ENCODE assay signal across 8 cellular contexts in genomic region chr2:95402370-95403203, GRCh38. TPM values are rescaled to one million over a fixed set of nuclear protein-coding genes. Genes with fewer than 3 reads are reported as not detected.
DNase-seq lines count a peak whose midpoint lies in the region; ATAC-seq and TF ChIP-seq lines count a peak whose summit lies in the region.

A gene with protein sequence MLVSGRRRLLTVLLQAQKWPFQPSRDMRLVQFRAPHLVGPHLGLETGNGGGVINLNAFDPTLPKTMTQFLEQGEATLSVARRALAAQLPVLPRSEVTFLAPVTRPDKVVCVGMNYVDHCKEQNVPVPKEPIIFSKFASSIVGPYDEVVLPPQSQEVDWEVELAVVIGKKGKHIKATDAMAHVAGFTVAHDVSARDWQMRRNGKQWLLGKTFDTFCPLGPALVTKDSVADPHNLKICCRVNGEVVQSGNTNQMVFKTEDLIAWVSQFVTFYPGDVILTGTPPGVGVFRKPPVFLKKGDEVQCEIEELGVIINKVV (plus strand): TSS chr2:95402708. CDS start chr2:95405559, 2,851 bp downstream.

- H3K4me3 ChIP-seq in testis = peak within 1 kb of the TSS; percentile 84 to 86

- TF ChIP-seq POLR2A in GM10847 (IDR thresholded peaks at IDR 0.05; ENCODE audit: extremely low read depth, insufficient read length) = peak; percentile 74
- TF ChIP-seq POLR2A in testis (IDR thresholded peaks at IDR 0.05) = no peak

- no peaks in the 10 kb centered on the region for H3K9me3 Mint-ChIP-seq in activated naive CD4-positive, alpha-beta T cell treated with anti-CD3 and anti-CD28 coated beads, Interleukin-2, amount 50 U/mL, for 72 hours

- ATAC-seq in HG02642 (IDR thresholded peaks at IDR 0.05; ENCODE audit: poor library complexity, unreplicated experiment) = peak; percentile 94
- ATAC-seq in activated naive CD4-positive, alpha-beta T cell treated with anti-CD3 and anti-CD28 coated beads, Interleukin-2, amount 50 U/mL, for 72 hours = peak; percentile 97
- peak; percentile 98 for ATAC-seq in omental fat pad (ENCODE audit: low FRiP score)

- H3K27ac ChIP-seq in testis = peak within 1 kb of the TSS; percentile 80 to 89

- TF ChIP-seq CTCF in omental fat pad (IDR thresholded peaks at IDR 0.05) (no peak), testis (IDR thresholded peaks at IDR 0.05) (no peak)

- intact Hi-C loops in testis (cut with DNase I; ENCODE audit: low total_unique reads) = loop anchor here (5.0 kb wide), 1 partner anchor 60 kb away; no protein-coding TSS in a partner anchor

- H3K36me3 ChIP-seq in testis (ENCODE audit: low read depth, missing control alignments) = no peaks in the 10 kb centered on the region

- WGBS in testis, 2 donors = 0% methylated on average over 23 to 39 of the region's 64 CpGs

- DNase-seq in NCI-H1105 (lab: John Stamatoyannopoulos, UW) (peak; percentile 86), SKM-1 (lab: John Stamatoyannopoulos, UW; ENCODE audit: unreplicated experiment) (peak; percentile 71), glomerular endothelial cell (ENCODE audit: extremely low read depth, low read depth, low spot score) (peak; percentile 41), omental fat pad (ENCODE audit: low spot score) (peak; percentile 95), testis (peak; percentile 98)
- DNase-seq in activated naive CD4-positive, alpha-beta T cell treated with anti-CD3 and anti-CD28 coated beads, Interleukin-2, amount 50 U/mL, for 72 hours (ENCODE audit: low spot score in 2 of 2) = peak; percentile 93 to 97

- no peaks in the 10 kb centered on the region for H3K27me3 ChIP-seq in testis

- peaks cover 16% of the 10 kb centered on the region for H3K4me1 ChIP-seq in testis

- peak within 1 kb of the TSS; percentile 96 for H3K27ac Mint-ChIP-seq in activated naive CD4-positive, alpha-beta T cell treated with anti-CD3 and anti-CD28 coated beads, Interleukin-2, amount 50 U/mL, for 72 hours

- H3K9me3 ChIP-seq in testis = no peaks in the 10 kb centered on the region

- peaks cover 0 to 17% of the 10 kb centered on the region in 2 donors for H3K36me3 Mint-ChIP-seq in activated naive CD4-positive, alpha-beta T cell treated with anti-CD3 and anti-CD28 coated beads, Interleukin-2, amount 50 U/mL, for 72 hours

RNA-seq across cellular contexts. Expression of the gene that starts here (rescaled TPM):
- 10 to 100 TPM; 31.0 to 39.8 TPM for total RNA-seq in activated naive CD4-positive, alpha-beta T cell treated with anti-CD3 and anti-CD28 coated beads, Interleukin-2, amount 50 U/mL, for 72 hours
- 25.7 TPM in 2 replicates for total RNA-seq in glomerular endothelial cell
- 10 to 100 TPM; 17.7 to 28.8 (median 26.0) TPM for total RNA-seq in omental fat pad
- 10 to 100 TPM; 48.5 to 48.9 TPM for total RNA-seq in testis
- polyA plus RNA-seq in testis (ENCODE audit: insufficient read depth, low read depth, low replicate concordance) = 73.8 TPM

Comparison
In these comparisons a context has a peak if more than half of its experiments do, and no peak if none do; other contexts are left out.
1. Peak in every context shown above with its lines: DNase-seq, ATAC-seq, H3K4me3 ChIP-seq and H3K27ac ChIP-seq.
2. DNase-seq: peak in every context shown above with its lines; median percentile 98 in testis; 95 in activated naive CD4-positive, alpha-beta T cell treated with anti-CD3 and anti-CD28 coated beads, Interleukin-2, amount 50 U/mL, for 72 hours; 95 in omental fat pad; 86 in NCI-H1105; 71 in SKM-1; 41 in glomerular endothelial cell.